Comparison of ENCODE assay signal across 24 cellular contexts in the genomic region with DNA sequence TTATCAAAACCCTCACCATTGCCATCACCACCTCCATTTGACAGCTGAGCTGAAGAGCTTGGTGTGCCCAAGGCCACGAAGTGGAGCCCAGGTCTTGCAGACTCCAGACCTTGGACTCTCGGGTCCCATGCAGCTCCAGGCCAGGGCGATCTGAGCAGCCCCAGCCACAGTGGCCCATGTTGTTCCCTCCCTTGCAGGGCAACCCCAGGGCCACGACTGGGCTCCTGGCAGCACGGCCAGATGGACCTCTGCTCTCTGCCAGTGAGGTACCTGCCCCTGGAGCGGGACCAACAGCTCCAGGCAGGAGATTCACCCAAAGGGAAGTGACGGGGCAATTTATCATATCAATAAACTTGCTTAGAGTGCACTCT.
A peak's percentile ranks its signal among the peaks of the same experiment; 100 is the strongest.
DNase-seq lines count a peak whose midpoint lies in the region; ATAC-seq, FAIRE-seq and TF ChIP-seq lines count a peak whose summit lies in the region.
"Had no signal": no experiment of that assay in that cellular context is flagged by ENCODE, and none has a peak within 500 bp of the region (broad histone marks: within the 10 kb centered on the region; RNA-seq: fewer than 3 reads in every experiment).

No MANE protein-coding gene starts in this region.

- H2BK120ac ChIP-seq in H1 (replicated peaks; ENCODE audit: low read depth, low read length) (no peak overlapping the region), neuronal stem cell (ENCODE audit: low read depth, low read length) (no peak overlapping the region)

- H2AFZ ChIP-seq in H1 (ENCODE audit: low read length): no peak overlapping the region
- no peak overlapping the region for H2AFZ ChIP-seq in neuronal stem cell (ENCODE audit: low read length)
- H2AFZ ChIP-seq: GM23248 had no signal

- DNase-seq in activated effector memory CD4-positive, alpha-beta T cell treated with anti-CD3 and anti-CD28 coated beads, Interleukin-2, amount 50 U/mL, for 16 hours: peak; percentile 43
- no peak for DNase-seq in activated effector memory CD4-positive, alpha-beta T cell treated with Interleukin-2 at 50 U/mL for 16 hours
- DNase-seq in H1 (ENCODE audit: low read depth in 1 of 2, low spot score in 2 of 2) (no peak), neuronal stem cell (ENCODE audit: low spot score) (no peak), tibial artery (peak; percentile 5 to 44), NCI-H1092 treated with DMSO at 0.1 percent for 48 hours (lab: John Stamatoyannopoulos, UW) (no peak), adrenal gland (no peak)
- DNase-seq: 8988T; AML-193; C1 segment of cervical spinal cord; CD8-positive, alpha-beta T cell; DND-41; GM23248; KBM-7; MM.1S; NCI-H1048; NCI-H146; NCI-H2029; NCI-H748 treated with DMSO at 0.1 percent for 48 hours; SJCRH30 had no signal

- H4K91ac ChIP-seq in H1 (replicated peaks; ENCODE audit: insufficient read length, low read length) (no peak overlapping the region), neuronal stem cell (ENCODE audit: low read depth, low read length, poor library complexity) (peak overlapping the region; percentile 22)

- no peak overlapping the region for H2AK5ac ChIP-seq in H1 (ENCODE audit: low read depth, low read length)
- H2AK5ac ChIP-seq in neuronal stem cell (ENCODE audit: low read depth, low read length): no peak overlapping the region

- H3K4me1 ChIP-seq in H1 (replicated peaks in 1 of 4; ENCODE audit: control insufficient read depth in 3 of 4, insufficient read depth in 4 of 4, low read length in 3 of 4) (peaks cover 0 to 2% (median 0%) of the 10 kb centered on the region in 4 experiments; a peak in 1 of 7 replicates), neuronal stem cell (ENCODE audit: control insufficient read depth in 2 of 2, insufficient read depth in 1 of 2, low read depth in 1 of 2, low read length in 2 of 2) (peaks cover 0 to 2% of the 10 kb centered on the region in 2 donors), tibial artery (no peaks in the 10 kb centered on the region), adrenal gland (replicated peaks in 1 of 2) (peaks cover 0 to 9% of the 10 kb centered on the region in 2 donors)
- H3K4me1 ChIP-seq: HAP-1, SJCRH30 had no signal

- no peak overlapping the region for H3K27ac ChIP-seq in H1 (ENCODE audit: low read depth, low read length)
- H3K27ac ChIP-seq in neuronal stem cell (replicated peaks; ENCODE audit: low read length): no peak overlapping the region
- H3K27ac ChIP-seq in tibial artery: no peak overlapping the region
- H3K27ac ChIP-seq in adrenal gland: no peak overlapping the region
- H3K27ac ChIP-seq: GM23248, HL-60, SJCRH30 had no signal

- no peak for ATAC-seq in HG02852 (IDR thresholded peaks at IDR 0.05; ENCODE audit: unreplicated experiment)
- ATAC-seq: CD8-positive, alpha-beta T cell; GM12878 had no signal

- H4K5ac ChIP-seq in H1 (ENCODE audit: insufficient read length, low read depth, low read length): no peak overlapping the region

- intact Hi-C loops in tibial artery (cut with DNase I; ENCODE audit: low total_unique reads) (no loop called here), adrenal gland (cut with DNase I) (no loop called here)

- 92% methylated on average over 7 of the region's 7 CpGs; no CpG with 5 or more reads in 1 of the 2 experiments for WGBS in H1 (ENCODE audit: extremely low coverage in 1 of 2, insufficient coverage in 1 of 2, insufficient read length in 1 of 2, insufficient replicate concordance in 2 of 2, low coverage in 1 of 2, low lambda C conversion rate in 2 of 2, missing lambda C conversion rate in 1 of 2), 2 experiments
- no CpG with 5 or more reads among the region's 7 CpGs for WGBS in neuronal stem cell (ENCODE audit: extremely low coverage in 2 of 2, insufficient read length in 2 of 2, insufficient replicate concordance in 1 of 2), 2 donors
- WGBS in adrenal gland, 4 donors: 65 to 78% (median 73%) methylated on average over 4 to 7 of the region's 7 CpGs

- no peak overlapping the region for H2BK20ac ChIP-seq in H1 (ENCODE audit: low read length)

- no peaks in the 10 kb centered on the region for H3K36me3 ChIP-seq in H1 (ENCODE audit: control insufficient read depth in 2 of 4, insufficient read depth in 4 of 4, low read length in 3 of 4)
- no peaks in the 10 kb centered on the region for H3K36me3 ChIP-seq in neuronal stem cell (replicated peaks in 1 of 2; ENCODE audit: control insufficient read depth in 2 of 2, insufficient read depth in 2 of 2, low read length in 2 of 2)
- H3K36me3 ChIP-seq in tibial artery: no peaks in the 10 kb centered on the region
- H3K36me3 ChIP-seq in adrenal gland (replicated peaks in 1 of 2): no peaks in the 10 kb centered on the region
- H3K36me3 ChIP-seq: HAP-1, SJCRH30 had no signal

- no peak overlapping the region for H3K18ac ChIP-seq in H1 (ENCODE audit: extremely low read depth, low read length)
- H3K18ac ChIP-seq in neuronal stem cell (ENCODE audit: low read length): no peak overlapping the region

- no peak for FAIRE-seq in H1 (lab: Jason Lieb, UNC)
- FAIRE-seq: GM12878 had no signal

- H3K4me3 ChIP-seq in H1 (ENCODE audit: extremely low read depth in 1 of 4, insufficient read depth in 2 of 4, low read depth in 3 of 4, low read length in 4 of 4): no peak overlapping the region
- H3K4me3 ChIP-seq in neuronal stem cell (ENCODE audit: low read length in 2 of 2): no peak overlapping the region
- H3K4me3 ChIP-seq in tibial artery: no peak overlapping the region
- H3K4me3 ChIP-seq in adrenal gland: no peak overlapping the region
- H3K4me3 ChIP-seq: GM12878, GM23248, HAP-1, SJCRH30 had no signal

- H3K9me3 ChIP-seq in H1 (ENCODE audit: insufficient read depth in 2 of 2, low read depth in 1 of 2, low read length in 1 of 2) (no peaks in the 10 kb centered on the region), neuronal stem cell (replicated peaks in 1 of 2; ENCODE audit: control insufficient read depth in 2 of 2, insufficient read depth in 1 of 2, low read depth in 1 of 2, low read length in 2 of 2) (no peaks in the 10 kb centered on the region), tibial artery (no peaks in the 10 kb centered on the region), adrenal gland (replicated peaks in 1 of 3) (no peaks in the 10 kb centered on the region)
- H3K9me3 ChIP-seq: HAP-1, SJCRH30 had no signal

- TF ChIP-seq RAD21 in H1 (IDR thresholded peaks at IDR 0.05 in 1 of 2, conservative IDR thresholded peaks at IDR 0.05 in 1 of 2; ENCODE audit: low read depth in 2 of 2, low read length in 2 of 2): no peak

- H3K9ac ChIP-seq in H1 (replicated peaks in 1 of 4; ENCODE audit: extremely low read depth in 1 of 4, low read depth in 3 of 4, low read length in 3 of 4) (no peak overlapping the region), neuronal stem cell (ENCODE audit: low read depth, low read length, poor library complexity) (peak overlapping the region; percentile 17)
- H3K9ac ChIP-seq: GM23248 had no signal

- TF ChIP-seq CTCF in H1 (IDR thresholded peaks at IDR 0.05; ENCODE audit: control extremely low read depth in 1 of 3, insufficient read depth in 1 of 3, low read depth in 1 of 3, low read length in 3 of 3) (no peak), tibial artery (IDR thresholded peaks at IDR 0.05) (no peak), adrenal gland (IDR thresholded peaks at IDR 0.05) (no peak)

- no peak overlapping the region for H4K8ac ChIP-seq in H1 (ENCODE audit: extremely low read depth, insufficient read depth, low read length)
- no peak overlapping the region for H4K8ac ChIP-seq in neuronal stem cell (ENCODE audit: low read depth, low read length)

- H3K4ac ChIP-seq in H1 (replicated peaks; ENCODE audit: insufficient read length, low read depth, low read length) (peak overlapping the region; percentile 7), neuronal stem cell (ENCODE audit: low read length) (no peak overlapping the region)

- H3K23ac ChIP-seq in H1 (ENCODE audit: insufficient read length): no peak overlapping the region
- peak overlapping the region; percentile 8 for H3K23ac ChIP-seq in neuronal stem cell (ENCODE audit: low read depth, low read length, poor library complexity)

- H3K23me2 ChIP-seq in H1 (ENCODE audit: low read depth, low read length): no peaks in the 10 kb centered on the region

- H3K4me2 ChIP-seq in H1 (ENCODE audit: insufficient read depth in 1 of 2, low read depth in 2 of 2, low read length in 2 of 2) (no peak overlapping the region), neuronal stem cell (ENCODE audit: insufficient read depth, low read length, poor library complexity, severe bottlenecking) (no peak overlapping the region)

- H3K79me1 ChIP-seq in H1 (ENCODE audit: low read depth, low read length): no peaks in the 10 kb centered on the region
- H3K79me1 ChIP-seq in neuronal stem cell (ENCODE audit: low read depth, low read length): no peaks in the 10 kb centered on the region

- H2BK5ac ChIP-seq in H1 (ENCODE audit: low read depth, low read length): no peak overlapping the region
- H2BK5ac ChIP-seq in neuronal stem cell (ENCODE audit: low read length): no peak overlapping the region

- H2BK15ac ChIP-seq in H1 (ENCODE audit: low read length) (no peak overlapping the region), neuronal stem cell (ENCODE audit: low read length) (no peak overlapping the region)

- H3K27me3 ChIP-seq in H1 (replicated peaks in 1 of 4; ENCODE audit: control insufficient read depth in 3 of 4, extremely low read depth in 1 of 4, insufficient read depth in 3 of 4, low read length in 3 of 4): no peaks in the 10 kb centered on the region
- H3K27me3 ChIP-seq in neuronal stem cell (ENCODE audit: control insufficient read depth in 3 of 3, insufficient read depth in 3 of 3, low read depth in 1 of 3, low read length in 3 of 3): peaks cover 0 to 51% (median 0%) of the 10 kb centered on the region in 3 experiments
- H3K27me3 ChIP-seq in tibial artery: peaks cover 0 to 30% of the 10 kb centered on the region in 2 donors
- no peaks in the 10 kb centered on the region for H3K27me3 ChIP-seq in adrenal gland

- H2BK12ac ChIP-seq in H1 (ENCODE audit: low read depth, low read length) (no peak overlapping the region), neuronal stem cell (ENCODE audit: low read length) (no peak overlapping the region)

- CTCF ChIA-PET in H1 (lab: Charles Lee; ENCODE audit: partially characterized antibody): interaction anchor here (0.5 to 1.4 kb wide), 3 partner anchors 14 to 60 kb away, joined by 3 to 4 read pairs (median 4); no protein-coding TSS in a partner anchor

- TF ChIP-seq POLR2A in H1 (IDR thresholded peaks at IDR 0.05; ENCODE audit: control extremely low read depth in 1 of 2, low read depth in 2 of 2, low read length in 2 of 2): no peak
- no peak for TF ChIP-seq POLR2A in adrenal gland (IDR thresholded peaks at IDR 0.05)

- no peak for TF ChIP-seq EP300 in H1 (IDR thresholded peaks at IDR 0.05; ENCODE audit: borderline replicate concordance in 1 of 2, low read depth in 2 of 2, low read length in 2 of 2)

- no peaks in the 10 kb centered on the region for H4K20me1 ChIP-seq in H1 (replicated peaks in 1 of 2; ENCODE audit: control insufficient read depth in 1 of 2, insufficient read depth in 2 of 2, low read length in 2 of 2)

- POLR2A ChIA-PET in H1 (lab: Charles Lee; ENCODE audit: partially characterized antibody): no interaction called here

- H3K79me2 ChIP-seq in H1 (ENCODE audit: control insufficient read depth in 1 of 2, insufficient read depth in 2 of 2, low read length in 2 of 2): no peaks in the 10 kb centered on the region

- no peak overlapping the region for H3K56ac ChIP-seq in H1 (replicated peaks; ENCODE audit: insufficient read length, low read depth, low read length)

- H3K14ac ChIP-seq in H1 (ENCODE audit: insufficient read length) (no peak overlapping the region), neuronal stem cell (ENCODE audit: low read length) (no peak overlapping the region)

Comparison
In these comparisons a context has a peak if more than half of its experiments do, and no peak if none do; other contexts are left out.
1. DNase-seq: peak in activated effector memory CD4-positive, alpha-beta T cell treated with anti-CD3 and anti-CD28 coated beads, Interleukin-2, amount 50 U/mL, for 16 hours (single experiment) and tibial artery (2 of 2); none in activated effector memory CD4-positive, alpha-beta T cell treated with Interleukin-2 at 50 U/mL for 16 hours (single experiment), H1 (0 of 2), neuronal stem cell (single experiment), NCI-H1092 treated with DMSO at 0.1 percent for 48 hours (single experiment) and adrenal gland (0 of 7).